In genomic region chr10:14453593-14453992, GRCh38 we compare ENCODE assay signal across 33 cellular contexts.
"Had no signal": no experiment of that assay in that cellular context is flagged by ENCODE, and none has a peak within 500 bp of the region (broad histone marks: within the 10 kb centered on the region; RNA-seq: fewer than 3 reads in every experiment).

No MANE protein-coding gene starts in this region.

- FAIRE-seq: TTC549 had no signal

- ATAC-seq: activated CD8-positive, alpha-beta memory T cell treated with anti-CD3 and anti-CD28 coated beads, Interleukin-2, amount 10 ng/mL, durations not matched to agents 7 days and 5 days; activated CD8-positive, alpha-beta T cell treated with anti-CD3 and anti-CD28 coated beads, Interleukin-2, amount 10 ng/mL, durations not matched to agents 7 days and 5 days; activated naive CD8-positive, alpha-beta T cell treated with anti-CD3 and anti-CD28 coated beads, Interleukin-2, amount 50 U/mL, for 24 hours had no signal

- H3K27me3 Mint-ChIP-seq: activated CD4-positive, alpha-beta T cell treated with anti-CD3 and anti-CD28 coated beads, Interleukin-2, amount 10 ng/mL, durations not matched to agents 7 days and 5 days; activated naive CD4-positive, alpha-beta T cell treated with anti-CD3 and anti-CD28 coated beads, Interleukin-2, amount 50 U/mL, for 24 hours had no signal

- H3K4me3 ChIP-seq: ascending aorta, breast epithelium had no signal

- H3K27ac ChIP-seq: ascending aorta, brain microvascular endothelial cell, breast epithelium, VCaP had no signal

- DNase-seq: activated B cell treated with CpG ODN at 0.5 μM for 24 hours; activated CD4-positive, alpha-beta memory T cell treated with anti-CD3 and anti-CD28 coated beads, Interleukin-2, amount 10 ng/mL, durations not matched to agents 7 days and 5 days; activated CD4-positive, alpha-beta T cell treated with anti-CD3 and anti-CD28 coated beads for 4 hours; activated CD4-positive, alpha-beta T cell treated with anti-CD3 and anti-CD28 coated beads, Interleukin-2, amount 10 ng/mL, durations not matched to agents 7 days and 5 days; activated CD4-positive, alpha-beta T cell treated with anti-CD3 and anti-CD28 coated beads, Interleukin-2, amount 50 U/mL, for 48 hours; activated CD4-positive, CD25-positive, alpha-beta regulatory T cell treated with anti-CD3 and anti-CD28 coated beads, Interleukin-2, amount 50 U/mL, for 72 hours; activated CD8-positive, alpha-beta memory T cell treated with anti-CD3 and anti-CD28 coated beads, Interleukin-2, amount 10 ng/mL, durations not matched to agents 7 days and 5 days; activated CD8-positive, alpha-beta memory T cell treated with anti-CD3 and anti-CD28 coated beads, Interleukin-2, amount 50 U/mL, for 48 hours; activated CD8-positive, alpha-beta T cell treated with anti-CD3 and anti-CD28 coated beads, Interleukin-2, amount 10 ng/mL, durations not matched to agents 7 days and 5 days; activated effector memory CD4-positive, alpha-beta T cell treated with Interleukin-2 at 50 U/mL for 16 hours; activated gamma-delta T cell; activated naive CD4-positive, alpha-beta T cell treated with anti-CD3 and anti-CD28 coated beads, Interleukin-2, amount 10 ng/mL, durations not matched to agents 7 days and 5 days; activated naive CD4-positive, alpha-beta T cell treated with Interleukin-2 at 50 U/mL for 16 hours; activated naive CD8-positive, alpha-beta T cell treated with anti-CD3 and anti-CD28 coated beads, Interleukin-2, amount 10 ng/mL, durations not matched to agents 7 days and 5 days; activated naive CD8-positive, alpha-beta T cell treated with anti-CD3 and anti-CD28 coated beads, Interleukin-2, amount 50 U/mL, for 24 hours; activated T-cell treated with anti-CD3 and anti-CD28 coated beads, Interleukin-2, amount 50 U/mL, for 24 hours; activated T-cell treated with anti-CD3 and anti-CD28 coated beads, Interleukin-2, amount 50 U/mL, for 48 hours; amygdala; anterior cingulate cortex; brain microvascular endothelial cell; central memory CD4-positive, alpha-beta T cell; T-helper 1 cell; T-helper 2 cell; T-helper 9 cell had no signal

- H3K36me3 ChIP-seq: ascending aorta, brain microvascular endothelial cell, breast epithelium had no signal

- H3K9me3 Mint-ChIP-seq: activated B cell treated with CpG ODN at 0.5 μM for 24 hours; activated naive CD4-positive, alpha-beta T cell treated with anti-CD3 and anti-CD28 coated beads, Interleukin-2, amount 50 U/mL, for 24 hours; T-helper 1 cell treated with Interleukin-12 subunit alpha and Interleukin-12 subunit beta and Interleukin-4 antibody, amounts not matched to agents 30 μg/mL and 1 μg/mL, for 36 hours; T-helper 2 cell treated with Interferon-gamma antibody and Interleukin-4, amounts not matched to agents 5 μg/mL and 100 μg/mL, for 36 hours had no signal

- H3K27ac Mint-ChIP-seq: activated B cell treated with CpG ODN at 0.5 μM for 24 hours; activated CD4-positive, alpha-beta memory T cell treated with anti-CD3 and anti-CD28 coated beads, Interleukin-2, amount 10 ng/mL, durations not matched to agents 7 days and 5 days; activated CD4-positive, alpha-beta T cell treated with anti-CD3 and anti-CD28 coated beads, Interleukin-2, amount 10 ng/mL, durations not matched to agents 7 days and 5 days; activated CD8-positive, alpha-beta memory T cell treated with anti-CD3 and anti-CD28 coated beads, Interleukin-2, amount 10 ng/mL, durations not matched to agents 7 days and 5 days; activated CD8-positive, alpha-beta T cell treated with anti-CD3 and anti-CD28 coated beads, Interleukin-2, amount 10 ng/mL, durations not matched to agents 7 days and 5 days; activated naive CD4-positive, alpha-beta T cell treated with anti-CD3 and anti-CD28 coated beads, Interleukin-2, amount 10 ng/mL, durations not matched to agents 7 days and 5 days; activated naive CD4-positive, alpha-beta T cell treated with anti-CD3 and anti-CD28 coated beads, Interleukin-2, amount 50 U/mL, for 24 hours; activated naive CD8-positive, alpha-beta T cell; activated naive CD8-positive, alpha-beta T cell treated with anti-CD3 and anti-CD28 coated beads, Interleukin-2, amount 10 ng/mL, durations not matched to agents 7 days and 5 days; activated naive CD8-positive, alpha-beta T cell treated with anti-CD3 and anti-CD28 coated beads, Interleukin-2, amount 50 U/mL, for 24 hours; activated T-cell treated with anti-CD3 and anti-CD28 coated beads, Interleukin-2, amount 50 U/mL, for 24 hours; activated T-helper 2 cell treated with anti-CD3 and anti-CD28 coated beads, Interferon-gamma antibody, Interleukin-2, Interleukin-4, amounts not matched to agents 10 μg/mL and 5 μg/mL and 100 μg/mL, durations not matched to agents 14 hours and 24 hours and 36 hours; T-helper 1 cell treated with Interleukin-12 subunit alpha and Interleukin-12 subunit beta and Interleukin-4 antibody, amounts not matched to agents 30 μg/mL and 1 μg/mL, for 36 hours; T-helper 2 cell treated with Interferon-gamma antibody and Interleukin-4, amounts not matched to agents 5 μg/mL and 100 μg/mL, for 36 hours had no signal

- H3K9me3 ChIP-seq: ascending aorta, breast epithelium had no signal

- H3K4me3 Mint-ChIP-seq: activated B cell treated with CpG ODN at 0.5 μM for 24 hours; activated CD4-positive, alpha-beta memory T cell treated with anti-CD3 and anti-CD28 coated beads, Interleukin-2, amount 10 ng/mL, durations not matched to agents 7 days and 5 days; activated CD4-positive, alpha-beta T cell treated with anti-CD3 and anti-CD28 coated beads, Interleukin-2, amount 10 ng/mL, durations not matched to agents 7 days and 5 days; activated CD8-positive, alpha-beta memory T cell treated with anti-CD3 and anti-CD28 coated beads, Interleukin-2, amount 10 ng/mL, durations not matched to agents 7 days and 5 days; activated CD8-positive, alpha-beta T cell treated with anti-CD3 and anti-CD28 coated beads, Interleukin-2, amount 10 ng/mL, durations not matched to agents 7 days and 5 days; activated naive CD4-positive, alpha-beta T cell treated with anti-CD3 and anti-CD28 coated beads, Interleukin-2, amount 10 ng/mL, durations not matched to agents 7 days and 5 days; activated naive CD4-positive, alpha-beta T cell treated with anti-CD3 and anti-CD28 coated beads, Interleukin-2, amount 50 U/mL, for 24 hours; activated naive CD8-positive, alpha-beta T cell; activated naive CD8-positive, alpha-beta T cell treated with anti-CD3 and anti-CD28 coated beads, Interleukin-2, amount 10 ng/mL, durations not matched to agents 7 days and 5 days; activated naive CD8-positive, alpha-beta T cell treated with anti-CD3 and anti-CD28 coated beads, Interleukin-2, amount 50 U/mL, for 24 hours; activated T-cell treated with anti-CD3 and anti-CD28 coated beads, Interleukin-2, amount 50 U/mL, for 24 hours; T-helper 1 cell treated with Interleukin-12 subunit alpha and Interleukin-12 subunit beta and Interleukin-4 antibody, amounts not matched to agents 30 μg/mL and 1 μg/mL, for 36 hours; T-helper 2 cell treated with Interferon-gamma antibody and Interleukin-4, amounts not matched to agents 5 μg/mL and 100 μg/mL, for 36 hours had no signal

- H3K27me3 ChIP-seq: ascending aorta, brain microvascular endothelial cell, breast epithelium had no signal

- H3K4me1 ChIP-seq: ascending aorta, breast epithelium had no signal

- H3K4me1 Mint-ChIP-seq: activated B cell treated with CpG ODN at 0.5 μM for 24 hours; activated CD4-positive, alpha-beta memory T cell treated with anti-CD3 and anti-CD28 coated beads, Interleukin-2, amount 10 ng/mL, durations not matched to agents 7 days and 5 days; activated CD4-positive, alpha-beta T cell treated with anti-CD3 and anti-CD28 coated beads, Interleukin-2, amount 10 ng/mL, durations not matched to agents 7 days and 5 days; activated CD8-positive, alpha-beta memory T cell treated with anti-CD3 and anti-CD28 coated beads, Interleukin-2, amount 10 ng/mL, durations not matched to agents 7 days and 5 days; activated naive CD4-positive, alpha-beta T cell treated with anti-CD3 and anti-CD28 coated beads, Interleukin-2, amount 10 ng/mL, durations not matched to agents 7 days and 5 days; activated naive CD4-positive, alpha-beta T cell treated with anti-CD3 and anti-CD28 coated beads, Interleukin-2, amount 50 U/mL, for 24 hours; activated naive CD8-positive, alpha-beta T cell treated with anti-CD3 and anti-CD28 coated beads, Interleukin-2, amount 50 U/mL, for 24 hours had no signal

- H3K36me3 Mint-ChIP-seq: activated CD8-positive, alpha-beta memory T cell treated with anti-CD3 and anti-CD28 coated beads, Interleukin-2, amount 10 ng/mL, durations not matched to agents 7 days and 5 days; activated naive CD4-positive, alpha-beta T cell treated with anti-CD3 and anti-CD28 coated beads, Interleukin-2, amount 10 ng/mL, durations not matched to agents 7 days and 5 days; activated naive CD8-positive, alpha-beta T cell treated with anti-CD3 and anti-CD28 coated beads, Interleukin-2, amount 10 ng/mL, durations not matched to agents 7 days and 5 days had no signal
